Comparison of ENCODE assay signal across 1 cellular context in the genomic region with DNA sequence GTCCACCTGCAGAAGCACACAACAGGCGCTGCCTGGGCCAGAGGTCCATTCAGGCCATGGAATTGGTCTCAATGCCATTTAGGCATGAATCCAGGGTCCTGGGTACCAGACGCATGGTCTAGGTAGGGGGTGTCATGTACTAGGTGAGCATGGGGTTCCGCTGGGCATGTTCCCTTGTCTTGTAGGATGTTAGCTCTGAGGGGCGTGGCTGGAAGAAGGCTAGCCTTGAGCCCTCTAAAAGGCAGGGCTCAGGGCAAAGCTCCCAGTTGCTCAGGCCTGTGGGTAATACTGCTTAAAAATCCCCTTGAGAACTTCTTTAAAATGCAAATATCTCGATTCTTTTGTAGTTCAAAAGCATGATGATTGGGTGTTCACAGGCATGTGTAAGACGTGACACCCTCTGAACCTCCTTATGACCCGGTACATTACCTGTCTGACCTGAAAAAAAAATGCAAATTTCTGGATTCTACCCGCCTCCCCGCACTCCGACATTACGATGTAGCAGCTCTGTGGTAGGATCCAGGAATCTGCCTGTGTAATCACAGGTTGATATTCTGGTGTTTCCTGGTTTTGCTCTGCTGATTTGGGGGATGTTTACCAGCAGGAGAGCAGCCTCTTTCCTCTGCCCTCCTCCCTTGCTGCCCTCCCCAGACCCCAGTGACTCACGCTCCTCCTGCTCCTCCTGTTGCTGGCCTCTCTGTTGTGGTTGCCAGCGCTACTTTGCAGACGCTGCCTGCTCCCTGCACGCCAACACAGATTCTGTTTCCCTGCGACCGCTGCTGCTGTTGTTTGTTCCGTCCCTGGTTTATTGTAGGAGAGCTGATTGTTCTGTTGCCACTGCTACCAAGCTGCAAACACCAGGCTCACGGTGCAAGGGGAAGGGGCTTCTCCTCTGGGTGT.
TF ChIP-seq lines count a peak whose summit lies in the region.

No MANE protein-coding gene starts in this region.

TF ChIP-seq in K562, 482 proteins besides CTCF, POLR2A, EP300 and RAD21 (continued from another document and continues in another):
- TF ChIP-seq JUND (IDR thresholded peaks at IDR 0.05; ENCODE audit: borderline replicate concordance, low read depth, low read length) (peak; percentile 76), JUND (tag; IDR thresholded peaks at IDR 0.05; ENCODE audit: borderline replicate concordance, low read depth, low read length) (no peak; the same call in 2 of the 3 replicates), EWSR1 (IDR thresholded peaks at IDR 0.05; ENCODE audit: borderline replicate concordance, low read depth, partially characterized antibody) (no peak), MCM2 (IDR thresholded peaks at IDR 0.05; ENCODE audit: low read depth) (no peak), ZNF263 (CRISPR knock-in tag; IDR thresholded peaks at IDR 0.05; ENCODE audit: borderline replicate concordance) (peak; percentile 90), ZNF57 (CRISPR knock-in tag; IDR thresholded peaks at IDR 0.05) (no peak), HNRNPL (IDR thresholded peaks at IDR 0.05; ENCODE audit: low read depth, low read length) (no peak), YBX1 (IDR thresholded peaks at IDR 0.05) (no peak), PTBP1 (IDR thresholded peaks at IDR 0.05; ENCODE audit: low read depth, low read length) (no peak), FOXK1 (CRISPR knock-in tag; IDR thresholded peaks at IDR 0.05; ENCODE audit: borderline replicate concordance) (no peak), XRCC5 (IDR thresholded peaks at IDR 0.05; ENCODE audit: low read depth, low read length) (no peak), RFX1 (IDR thresholded peaks at IDR 0.05) (peak; percentile 43), WHSC1 (IDR thresholded peaks at IDR 0.05; ENCODE audit: low read length) (no peak), FOXJ3 (CRISPR knock-in tag; IDR thresholded peaks at IDR 0.05) (no peak), POLR3A (IDR thresholded peaks at IDR 0.05; ENCODE audit: borderline replicate concordance, extremely low read depth, insufficient read depth, insufficient read length) (no peak), ARHGAP35 (IDR thresholded peaks at IDR 0.05; ENCODE audit: partially characterized antibody) (no peak), BCOR (IDR thresholded peaks at IDR 0.05) (no peak), PTTG1 (tag; IDR thresholded peaks at IDR 0.05; ENCODE audit: low read depth) (no peak), MCM7 (IDR thresholded peaks at IDR 0.05) (no peak), PHF21A (IDR thresholded peaks at IDR 0.05; ENCODE audit: borderline replicate concordance, low read depth) (no peak), DMBX1 (CRISPR knock-in tag; IDR thresholded peaks at IDR 0.05; ENCODE audit: borderline replicate concordance) (no peak), ETV5 (CRISPR knock-in tag; IDR thresholded peaks at IDR 0.05; ENCODE audit: low read depth) (no peak), NBN (IDR thresholded peaks at IDR 0.05; ENCODE audit: low read depth) (no peak), TOE1 (IDR thresholded peaks at IDR 0.05; ENCODE audit: borderline replicate concordance) (no peak), TOE1 (CRISPR knock-in tag; IDR thresholded peaks at IDR 0.05; ENCODE audit: borderline replicate concordance, low read depth) (no peak), MAFG (tag; conservative IDR thresholded peaks at IDR 0.05) (no peak), KDM5B (IDR thresholded peaks at IDR 0.05; ENCODE audit: insufficient replicate concordance, low read depth, low read length) (no peak), MTA1 (IDR thresholded peaks at IDR 0.05; ENCODE audit: borderline replicate concordance) (no peak), SAP30 (IDR thresholded peaks at IDR 0.05; ENCODE audit: borderline replicate concordance, insufficient read depth, low read depth, low read length, poor library complexity, severe bottlenecking) (no peak), FOSL1 (tag; conservative IDR thresholded peaks at IDR 0.05) (peak; percentile 80)
- TF ChIP-seq, protein P1, sequence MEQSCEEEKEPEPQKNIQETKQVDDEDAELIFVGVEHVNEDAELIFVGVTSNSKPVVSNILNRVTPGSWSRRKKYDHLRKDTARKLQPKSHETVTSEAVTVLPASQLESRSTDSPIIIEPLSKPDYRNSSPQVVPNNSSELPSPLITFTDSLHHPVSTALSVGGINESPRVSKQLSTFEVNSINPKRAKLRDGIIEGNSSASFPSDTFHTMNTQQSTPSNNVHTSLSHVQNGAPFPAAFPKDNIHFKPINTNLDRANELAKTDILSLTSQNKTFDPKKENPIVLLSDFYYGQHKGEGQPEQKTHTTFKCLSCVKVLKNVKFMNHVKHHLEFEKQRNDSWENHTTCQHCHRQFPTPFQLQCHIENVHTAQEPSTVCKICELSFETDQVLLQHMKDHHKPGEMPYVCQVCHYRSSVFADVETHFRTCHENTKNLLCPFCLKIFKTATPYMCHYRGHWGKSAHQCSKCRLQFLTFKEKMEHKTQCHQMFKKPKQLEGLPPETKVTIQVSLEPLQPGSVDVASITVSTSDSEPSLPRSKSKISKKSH (CRISPR knock-in tag; IDR thresholded peaks at IDR 0.05) = no peak
- TF ChIP-seq, protein P2, sequence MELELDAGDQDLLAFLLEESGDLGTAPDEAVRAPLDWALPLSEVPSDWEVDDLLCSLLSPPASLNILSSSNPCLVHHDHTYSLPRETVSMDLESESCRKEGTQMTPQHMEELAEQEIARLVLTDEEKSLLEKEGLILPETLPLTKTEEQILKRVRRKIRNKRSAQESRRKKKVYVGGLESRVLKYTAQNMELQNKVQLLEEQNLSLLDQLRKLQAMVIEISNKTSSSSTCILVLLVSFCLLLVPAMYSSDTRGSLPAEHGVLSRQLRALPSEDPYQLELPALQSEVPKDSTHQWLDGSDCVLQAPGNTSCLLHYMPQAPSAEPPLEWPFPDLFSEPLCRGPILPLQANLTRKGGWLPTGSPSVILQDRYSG (tag; conservative IDR thresholded peaks at IDR 0.05; ENCODE audit: low read depth) = no peak
- TF ChIP-seq, protein P3, sequence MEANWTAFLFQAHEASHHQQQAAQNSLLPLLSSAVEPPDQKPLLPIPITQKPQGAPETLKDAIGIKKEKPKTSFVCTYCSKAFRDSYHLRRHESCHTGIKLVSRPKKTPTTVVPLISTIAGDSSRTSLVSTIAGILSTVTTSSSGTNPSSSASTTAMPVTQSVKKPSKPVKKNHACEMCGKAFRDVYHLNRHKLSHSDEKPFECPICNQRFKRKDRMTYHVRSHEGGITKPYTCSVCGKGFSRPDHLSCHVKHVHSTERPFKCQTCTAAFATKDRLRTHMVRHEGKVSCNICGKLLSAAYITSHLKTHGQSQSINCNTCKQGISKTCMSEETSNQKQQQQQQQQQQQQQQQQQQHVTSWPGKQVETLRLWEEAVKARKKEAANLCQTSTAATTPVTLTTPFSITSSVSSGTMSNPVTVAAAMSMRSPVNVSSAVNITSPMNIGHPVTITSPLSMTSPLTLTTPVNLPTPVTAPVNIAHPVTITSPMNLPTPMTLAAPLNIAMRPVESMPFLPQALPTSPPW (CRISPR knock-in tag; IDR thresholded peaks at IDR 0.05) = peak; percentile 38; the same call in 1 of the 2 replicates
- TF ChIP-seq, protein P4, sequence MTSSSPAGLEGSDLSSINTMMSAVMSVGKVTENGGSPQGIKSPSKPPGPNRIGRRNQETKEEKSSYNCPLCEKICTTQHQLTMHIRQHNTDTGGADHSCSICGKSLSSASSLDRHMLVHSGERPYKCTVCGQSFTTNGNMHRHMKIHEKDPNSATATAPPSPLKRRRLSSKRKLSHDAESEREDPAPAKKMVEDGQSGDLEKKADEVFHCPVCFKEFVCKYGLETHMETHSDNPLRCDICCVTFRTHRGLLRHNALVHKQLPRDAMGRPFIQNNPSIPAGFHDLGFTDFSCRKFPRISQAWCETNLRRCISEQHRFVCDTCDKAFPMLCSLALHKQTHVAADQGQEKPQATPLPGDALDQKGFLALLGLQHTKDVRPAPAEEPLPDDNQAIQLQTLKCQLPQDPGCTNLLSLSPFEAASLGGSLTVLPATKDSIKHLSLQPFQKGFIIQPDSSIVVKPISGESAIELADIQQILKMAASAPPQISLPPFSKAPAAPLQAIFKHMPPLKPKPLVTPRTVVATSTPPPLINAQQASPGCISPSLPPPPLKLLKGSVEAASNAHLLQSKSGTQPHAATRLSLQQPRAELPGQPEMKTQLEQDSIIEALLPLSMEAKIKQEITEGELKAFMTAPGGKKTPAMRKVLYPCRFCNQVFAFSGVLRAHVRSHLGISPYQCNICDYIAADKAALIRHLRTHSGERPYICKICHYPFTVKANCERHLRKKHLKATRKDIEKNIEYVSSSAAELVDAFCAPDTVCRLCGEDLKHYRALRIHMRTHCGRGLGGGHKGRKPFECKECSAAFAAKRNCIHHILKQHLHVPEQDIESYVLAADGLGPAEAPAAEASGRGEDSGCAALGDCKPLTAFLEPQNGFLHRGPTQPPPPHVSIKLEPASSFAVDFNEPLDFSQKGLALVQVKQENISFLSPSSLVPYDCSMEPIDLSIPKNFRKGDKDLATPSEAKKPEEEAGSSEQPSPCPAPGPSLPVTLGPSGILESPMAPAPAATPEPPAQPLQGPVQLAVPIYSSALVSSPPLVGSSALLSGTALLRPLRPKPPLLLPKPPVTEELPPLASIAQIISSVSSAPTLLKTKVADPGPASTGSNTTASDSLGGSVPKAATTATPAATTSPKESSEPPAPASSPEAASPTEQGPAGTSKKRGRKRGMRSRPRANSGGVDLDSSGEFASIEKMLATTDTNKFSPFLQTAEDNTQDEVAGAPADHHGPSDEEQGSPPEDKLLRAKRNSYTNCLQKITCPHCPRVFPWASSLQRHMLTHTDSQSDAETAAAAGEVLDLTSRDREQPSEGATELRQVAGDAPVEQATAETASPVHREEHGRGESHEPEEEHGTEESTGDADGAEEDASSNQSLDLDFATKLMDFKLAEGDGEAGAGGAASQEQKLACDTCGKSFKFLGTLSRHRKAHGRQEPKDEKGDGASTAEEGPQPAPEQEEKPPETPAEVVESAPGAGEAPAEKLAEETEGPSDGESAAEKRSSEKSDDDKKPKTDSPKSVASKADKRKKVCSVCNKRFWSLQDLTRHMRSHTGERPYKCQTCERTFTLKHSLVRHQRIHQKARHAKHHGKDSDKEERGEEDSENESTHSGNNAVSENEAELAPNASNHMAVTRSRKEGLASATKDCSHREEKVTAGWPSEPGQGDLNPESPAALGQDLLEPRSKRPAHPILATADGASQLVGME (CRISPR knock-in tag; IDR thresholded peaks at IDR 0.05) = no peak
- TF ChIP-seq, protein P5, sequence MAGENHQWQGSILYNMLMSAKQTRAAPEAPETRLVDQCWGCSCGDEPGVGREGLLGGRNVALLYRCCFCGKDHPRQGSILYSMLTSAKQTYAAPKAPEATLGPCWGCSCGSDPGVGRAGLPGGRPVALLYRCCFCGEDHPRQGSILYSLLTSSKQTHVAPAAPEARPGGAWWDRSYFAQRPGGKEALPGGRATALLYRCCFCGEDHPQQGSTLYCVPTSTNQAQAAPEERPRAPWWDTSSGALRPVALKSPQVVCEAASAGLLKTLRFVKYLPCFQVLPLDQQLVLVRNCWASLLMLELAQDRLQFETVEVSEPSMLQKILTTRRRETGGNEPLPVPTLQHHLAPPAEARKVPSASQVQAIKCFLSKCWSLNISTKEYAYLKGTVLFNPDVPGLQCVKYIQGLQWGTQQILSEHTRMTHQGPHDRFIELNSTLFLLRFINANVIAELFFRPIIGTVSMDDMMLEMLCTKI (IDR thresholded peaks at IDR 0.05; ENCODE audit: partially characterized antibody) = no peak
- TF ChIP-seq, protein P6, sequence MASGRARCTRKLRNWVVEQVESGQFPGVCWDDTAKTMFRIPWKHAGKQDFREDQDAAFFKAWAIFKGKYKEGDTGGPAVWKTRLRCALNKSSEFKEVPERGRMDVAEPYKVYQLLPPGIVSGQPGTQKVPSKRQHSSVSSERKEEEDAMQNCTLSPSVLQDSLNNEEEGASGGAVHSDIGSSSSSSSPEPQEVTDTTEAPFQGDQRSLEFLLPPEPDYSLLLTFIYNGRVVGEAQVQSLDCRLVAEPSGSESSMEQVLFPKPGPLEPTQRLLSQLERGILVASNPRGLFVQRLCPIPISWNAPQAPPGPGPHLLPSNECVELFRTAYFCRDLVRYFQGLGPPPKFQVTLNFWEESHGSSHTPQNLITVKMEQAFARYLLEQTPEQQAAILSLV (tag; IDR thresholded peaks at IDR 0.05) = no peak
- TF ChIP-seq, protein P7, sequence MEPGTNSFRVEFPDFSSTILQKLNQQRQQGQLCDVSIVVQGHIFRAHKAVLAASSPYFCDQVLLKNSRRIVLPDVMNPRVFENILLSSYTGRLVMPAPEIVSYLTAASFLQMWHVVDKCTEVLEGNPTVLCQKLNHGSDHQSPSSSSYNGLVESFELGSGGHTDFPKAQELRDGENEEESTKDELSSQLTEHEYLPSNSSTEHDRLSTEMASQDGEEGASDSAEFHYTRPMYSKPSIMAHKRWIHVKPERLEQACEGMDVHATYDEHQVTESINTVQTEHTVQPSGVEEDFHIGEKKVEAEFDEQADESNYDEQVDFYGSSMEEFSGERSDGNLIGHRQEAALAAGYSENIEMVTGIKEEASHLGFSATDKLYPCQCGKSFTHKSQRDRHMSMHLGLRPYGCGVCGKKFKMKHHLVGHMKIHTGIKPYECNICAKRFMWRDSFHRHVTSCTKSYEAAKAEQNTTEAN (CRISPR knock-in tag; IDR thresholded peaks at IDR 0.05) = no peak
- TF ChIP-seq, protein P8, sequence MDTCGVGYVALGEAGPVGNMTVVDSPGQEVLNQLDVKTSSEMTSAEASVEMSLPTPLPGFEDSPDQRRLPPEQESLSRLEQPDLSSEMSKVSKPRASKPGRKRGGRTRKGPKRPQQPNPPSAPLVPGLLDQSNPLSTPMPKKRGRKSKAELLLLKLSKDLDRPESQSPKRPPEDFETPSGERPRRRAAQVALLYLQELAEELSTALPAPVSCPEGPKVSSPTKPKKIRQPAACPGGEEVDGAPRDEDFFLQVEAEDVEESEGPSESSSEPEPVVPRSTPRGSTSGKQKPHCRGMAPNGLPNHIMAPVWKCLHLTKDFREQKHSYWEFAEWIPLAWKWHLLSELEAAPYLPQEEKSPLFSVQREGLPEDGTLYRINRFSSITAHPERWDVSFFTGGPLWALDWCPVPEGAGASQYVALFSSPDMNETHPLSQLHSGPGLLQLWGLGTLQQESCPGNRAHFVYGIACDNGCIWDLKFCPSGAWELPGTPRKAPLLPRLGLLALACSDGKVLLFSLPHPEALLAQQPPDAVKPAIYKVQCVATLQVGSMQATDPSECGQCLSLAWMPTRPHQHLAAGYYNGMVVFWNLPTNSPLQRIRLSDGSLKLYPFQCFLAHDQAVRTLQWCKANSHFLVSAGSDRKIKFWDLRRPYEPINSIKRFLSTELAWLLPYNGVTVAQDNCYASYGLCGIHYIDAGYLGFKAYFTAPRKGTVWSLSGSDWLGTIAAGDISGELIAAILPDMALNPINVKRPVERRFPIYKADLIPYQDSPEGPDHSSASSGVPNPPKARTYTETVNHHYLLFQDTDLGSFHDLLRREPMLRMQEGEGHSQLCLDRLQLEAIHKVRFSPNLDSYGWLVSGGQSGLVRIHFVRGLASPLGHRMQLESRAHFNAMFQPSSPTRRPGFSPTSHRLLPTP (IDR thresholded peaks at IDR 0.05; ENCODE audit: borderline replicate concordance, extremely low read depth, insufficient read length) = no peak
- TF ChIP-seq, protein P9, sequence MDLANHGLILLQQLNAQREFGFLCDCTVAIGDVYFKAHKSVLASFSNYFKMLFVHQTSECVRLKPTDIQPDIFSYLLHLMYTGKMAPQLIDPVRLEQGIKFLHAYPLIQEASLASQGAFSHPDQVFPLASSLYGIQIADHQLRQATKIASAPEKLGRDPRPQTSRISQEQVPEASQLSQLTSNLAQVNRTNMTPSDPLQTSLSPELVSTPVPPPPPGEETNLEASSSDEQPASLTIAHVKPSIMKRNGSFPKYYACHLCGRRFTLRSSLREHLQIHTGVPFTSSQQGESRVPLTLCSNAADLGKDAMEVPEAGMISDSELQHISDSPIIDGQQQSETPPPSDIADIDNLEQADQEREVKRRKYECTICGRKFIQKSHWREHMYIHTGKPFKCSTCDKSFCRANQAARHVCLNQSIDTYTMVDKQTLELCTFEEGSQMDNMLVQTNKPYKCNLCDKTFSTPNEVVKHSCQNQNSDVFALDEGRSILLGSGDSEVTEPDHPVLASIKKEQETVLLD (IDR thresholded peaks at IDR 0.05) = no peak
